ENCODE assay signal across 8 cellular contexts in genomic region chr18:37476182-37476581, GRCh38.
DNase-seq lines count a peak whose midpoint lies in the region; ATAC-seq and TF ChIP-seq lines count a peak whose summit lies in the region.

No MANE protein-coding gene starts in this region.

- H3K27ac Mint-ChIP-seq in activated CD4-positive, alpha-beta memory T cell treated with anti-CD3 and anti-CD28 coated beads, Interleukin-2, amount 10 ng/mL, durations not matched to agents 7 days and 5 days: no peak overlapping the region
- H3K27ac Mint-ChIP-seq in immature natural killer cell: no peak overlapping the region

- intact Hi-C loops in Right ventricle myocardium inferior (cut with DNase I) (loop anchor here (2.0 kb wide), 1 partner anchor 89 kb away; no protein-coding TSS in a partner anchor), right cardiac atrium (cut with DNase I) (loop anchor here in 1 of 4 donors (10.0 kb wide), 1 partner anchor 81 kb away; no protein-coding TSS in a partner anchor), left lung (cut with DNase I) (no loop called here)

- H3K4me1 ChIP-seq in right cardiac atrium (ENCODE audit: control insufficient read depth, insufficient read depth, low read length) (no peaks in the 10 kb centered on the region), left lung (no peaks in the 10 kb centered on the region)

- no peak overlapping the region for H3K4me3 ChIP-seq in right cardiac atrium (ENCODE audit: low read length)
- no peak overlapping the region for H3K4me3 ChIP-seq in left lung

- no peaks in the 10 kb centered on the region for H3K36me3 ChIP-seq in left lung

- no peaks in the 10 kb centered on the region for H3K27me3 Mint-ChIP-seq in activated CD4-positive, alpha-beta memory T cell treated with anti-CD3 and anti-CD28 coated beads, Interleukin-2, amount 10 ng/mL, durations not matched to agents 7 days and 5 days
- H3K27me3 Mint-ChIP-seq in immature natural killer cell (ENCODE audit: low read depth in 3 of 3): peaks cover 2 to 6% (median 4%) of the 10 kb centered on the region in 3 donors

- H3K27me3 ChIP-seq in right cardiac atrium (ENCODE audit: control insufficient read depth, insufficient read depth) (no peaks in the 10 kb centered on the region), left lung (peaks cover 0 to 27% of the 10 kb centered on the region in 2 donors)

- no peaks in the 10 kb centered on the region for H3K4me1 Mint-ChIP-seq in activated CD4-positive, alpha-beta memory T cell treated with anti-CD3 and anti-CD28 coated beads, Interleukin-2, amount 10 ng/mL, durations not matched to agents 7 days and 5 days
- H3K4me1 Mint-ChIP-seq in immature natural killer cell: no peaks in the 10 kb centered on the region

- DNase-seq in Right ventricle myocardium inferior (ENCODE audit: missing footprints) (peak; percentile 28), right cardiac atrium (no peak), HuH-7.5 (ENCODE audit: low spot score) (peak; percentile 27), left lung (no peak), immature natural killer cell (no peak), NCI-H2171 treated with DMSO at 0.1 percent for 48 hours (lab: John Stamatoyannopoulos, UW) (no peak)
- DNase-seq in activated CD4-positive, alpha-beta memory T cell treated with anti-CD3 and anti-CD28 coated beads, Interleukin-2, amount 10 ng/mL, durations not matched to agents 7 days and 5 days: peak; percentile 23

- POLR2A ChIA-PET in activated CD4-positive, alpha-beta memory T cell treated with anti-CD3 and anti-CD28 coated beads, Interleukin-2, amount 10 ng/mL, durations not matched to agents 7 days and 5 days (lab: Charles Lee): no interaction called here

- ATAC-seq in Right ventricle myocardium inferior (no peak), right cardiac atrium (no peak), left lung (peak; percentile 73), GM21367 (IDR thresholded peaks at IDR 0.05; ENCODE audit: unreplicated experiment) (no peak)

- no peak overlapping the region for H3K4me3 Mint-ChIP-seq in activated CD4-positive, alpha-beta memory T cell treated with anti-CD3 and anti-CD28 coated beads, Interleukin-2, amount 10 ng/mL, durations not matched to agents 7 days and 5 days
- no peak overlapping the region for H3K4me3 Mint-ChIP-seq in immature natural killer cell

- H3K27ac ChIP-seq in right cardiac atrium (ENCODE audit: low read length) (no peak overlapping the region), left lung (no peak overlapping the region)

- WGBS in right cardiac atrium: 33% methylated on average over 6 of the region's 6 CpGs

- no peaks in the 10 kb centered on the region for H3K36me3 Mint-ChIP-seq in activated CD4-positive, alpha-beta memory T cell treated with anti-CD3 and anti-CD28 coated beads, Interleukin-2, amount 10 ng/mL, durations not matched to agents 7 days and 5 days (ENCODE audit: low read depth)
- H3K36me3 Mint-ChIP-seq in immature natural killer cell: no peaks in the 10 kb centered on the region

- no peaks in the 10 kb centered on the region for H3K9me3 ChIP-seq in right cardiac atrium (ENCODE audit: control insufficient read depth, low read length)
- no peaks in the 10 kb centered on the region for H3K9me3 ChIP-seq in left lung

- TF ChIP-seq CTCF in left lung (IDR thresholded peaks at IDR 0.05): peak; percentile 28 to 30

- no peaks in the 10 kb centered on the region for H3K9me3 Mint-ChIP-seq in activated CD4-positive, alpha-beta memory T cell treated with anti-CD3 and anti-CD28 coated beads, Interleukin-2, amount 10 ng/mL, durations not matched to agents 7 days and 5 days
- H3K9me3 Mint-ChIP-seq in immature natural killer cell: peaks cover 0 to 4% (median 0%) of the 10 kb centered on the region in 6 donors

- CTCF ChIA-PET in activated CD4-positive, alpha-beta memory T cell treated with anti-CD3 and anti-CD28 coated beads, Interleukin-2, amount 10 ng/mL, durations not matched to agents 7 days and 5 days (lab: Charles Lee): no interaction called here

Comparison
In these comparisons a context has a peak if more than half of its experiments do, and no peak if none do; other contexts are left out.
1. DNase-seq: peak in Right ventricle myocardium inferior (single experiment), HuH-7.5 (single experiment) and activated CD4-positive, alpha-beta memory T cell treated with anti-CD3 and anti-CD28 coated beads, Interleukin-2, amount 10 ng/mL, durations not matched to agents 7 days and 5 days (single experiment); none in right cardiac atrium (0 of 3), left lung (0 of 2), immature natural killer cell (0 of 3) and NCI-H2171 treated with DMSO at 0.1 percent for 48 hours (single experiment).